8 cellular contexts compared by ENCODE assay signal in genomic region chr6:33080127-33081089, GRCh38. TPM values are rescaled to one million over a fixed set of nuclear protein-coding genes. Genes with fewer than 3 reads are reported as not detected.
DNase-seq lines count a peak whose midpoint lies in the region; ATAC-seq, FAIRE-seq and TF ChIP-seq lines count a peak whose summit lies in the region.

No MANE protein-coding gene starts in this region.

- H3K4me1 ChIP-seq in GM12878 (ENCODE audit: control insufficient read depth, insufficient read depth, low read length): peaks cover 21% of the 10 kb centered on the region

- H3K36me3 ChIP-seq in GM12878 (ENCODE audit: control insufficient read depth in 2 of 2, insufficient read depth in 2 of 2, low read length in 1 of 2): peaks cover 10 to 22% of the 10 kb centered on the region in 2 experiments; a peak in 3 of 4 replicates

- SMC1A ChIA-PET in GM12878 (lab: Charles Lee; ENCODE audit: uncharacterized antibody, unreplicated experiment): interaction anchor here (0.6 to 7.7 kb wide), 7 partner anchors 10 to 69 kb away, joined by 3 to 177 read pairs (median 8); no protein-coding TSS in a partner anchor

- H3K9ac ChIP-seq in GM12878 (ENCODE audit: control insufficient read depth, insufficient read depth, low read length): peak overlapping the region; percentile 65

- BruUV-seq in GM12878 (replicated peaks; lab: Mats Ljungman, UMichigan): no TSS peak

- H3K9me3 ChIP-seq in GM12878 (replicated peaks; ENCODE audit: control insufficient read depth, insufficient read depth, low read length): no peaks in the 10 kb centered on the region

- in situ Hi-C loops in GM12878 (cut with MboI): loop anchor here (5.0 kb wide), 1 partner anchor 63 kb away; no protein-coding TSS in a partner anchor

- peak; percentile 84 for TF ChIP-seq POLR2A in GM12878 (IDR thresholded peaks at IDR 0.05; ENCODE audit: low read depth, low read length)

- intact Hi-C loops in GM12878 (cut with micrococcal nuclease; ENCODE audit: unreplicated experiment): loop anchor here (10.0 kb wide), 1 partner anchor 196 kb away; no protein-coding TSS in a partner anchor

- CTCF ChIA-PET in HEK293T (lab: Yijun Ruan, JAX): interaction anchor here (0.6 to 1.4 kb wide), 2 partner anchors 11 to 1106 kb away, joined by 4 to 7 read pairs; no protein-coding TSS in a partner anchor
- CTCF ChIA-PET in GM12878 (lab: Yijun Ruan, JAX): interaction anchor here (1.0 to 14.2 kb wide), 6 partner anchors 10 to 65 kb away, joined by 3 to 281 read pairs (median 10); no protein-coding TSS in a partner anchor

- peak overlapping the region; percentile 53 for H3K27ac ChIP-seq in GM12878 (ENCODE audit: control insufficient read depth, insufficient read depth)

- ATAC-seq in GM12878 (no peak), HG03354 (IDR thresholded peaks at IDR 0.05; ENCODE audit: poor library complexity, severe bottlenecking, unreplicated experiment) (no peak), HG02798 (IDR thresholded peaks at IDR 0.05; ENCODE audit: poor library complexity, unreplicated experiment) (no peak)

- 91% methylated on average over 49 of the region's 49 CpGs for WGBS in GM12878 (ENCODE audit: insufficient coverage, insufficient replicate concordance, low lambda C conversion rate, missing lambda C conversion rate)

- peaks cover 62% of the 10 kb centered on the region for H3K79me2 ChIP-seq in GM12878 (ENCODE audit: control insufficient read depth, insufficient read depth, low read length)

- no peak for TF ChIP-seq RAD21 in GM12878 (IDR thresholded peaks at IDR 0.05; ENCODE audit: insufficient read depth, low read depth, low read length)

- no peak for TF ChIP-seq EP300 in GM12878 (IDR thresholded peaks at IDR 0.05; ENCODE audit: borderline replicate concordance in 1 of 2, control insufficient read depth in 1 of 2, low read depth in 2 of 2, low read length in 2 of 2)

- no peak overlapping the region for H2AFZ ChIP-seq in GM12878 (ENCODE audit: control insufficient read depth, low read depth, low read length)

- H3K27me3 ChIP-seq in GM12878 (replicated peaks in 1 of 2; ENCODE audit: control insufficient read depth in 2 of 2, insufficient read depth in 2 of 2, low read length in 1 of 2): no peaks in the 10 kb centered on the region

- no peak for FAIRE-seq in GM12878 (lab: Jason Lieb, UNC)

- H3K4me2 ChIP-seq in GM12878 (ENCODE audit: control insufficient read depth, insufficient read depth): peak overlapping the region; percentile 60

- peak overlapping the region; percentile 53 for H3K4me3 ChIP-seq in GM12878
- peak overlapping the region; percentile 61 for H3K4me3 ChIP-seq in iPS-11a (ENCODE audit: low read depth, low read length)

- RAD21 ChIA-PET in GM12878 (lab: Charles Lee; ENCODE audit: unreplicated experiment): interaction anchor here (1.1 to 6.8 kb wide), 3 partner anchors 51 to 69 kb away, joined by 3 to 108 read pairs (median 3); no protein-coding TSS in a partner anchor

- no peaks in the 10 kb centered on the region for H4K20me1 ChIP-seq in GM12878 (ENCODE audit: control insufficient read depth, insufficient read depth)

- no peak for DNase-seq in HEK293T (ENCODE audit: extremely low spot score)
- DNase-seq in GM12878 (ENCODE audit: low read depth, low spot score): no peak
- peak; percentile 85 for DNase-seq in retina
- no peak for DNase-seq in germinal center (ENCODE audit: low spot score)
- no peak for DNase-seq in HUDEP-2 (lab: John Stamatoyannopoulos, UW; ENCODE audit: unreplicated experiment in 76 of 76)

- POLR2A ChIA-PET in HEK293T (lab: Yijun Ruan, JAX): interaction anchor here (0.7 to 1.6 kb wide), 3 partner anchors 10 to 109 kb away, joined by 3 to 6 read pairs (median 3); no protein-coding TSS in a partner anchor
- POLR2A ChIA-PET in GM12878 (lab: Charles Lee): interaction anchor here (1.1 to 6.7 kb wide), 8 partner anchors 10 to 80 kb away, joined by 3 to 56 read pairs (median 5); no protein-coding TSS in a partner anchor

- no peak for TF ChIP-seq CTCF in GM12878 (IDR thresholded peaks at IDR 0.05 in 2 of 3, conservative IDR thresholded peaks at IDR 0.05 in 1 of 3; ENCODE audit: control insufficient read depth in 2 of 3, extremely low read depth in 1 of 3, insufficient read depth in 1 of 3, low read depth in 3 of 3, low read length in 3 of 3)

TF ChIP-seq in HEK293T, 16 proteins besides CTCF, POLR2A, EP300 and RAD21:
- TF ChIP-seq SP1 (IDR thresholded peaks at IDR 0.05) (no peak), ARNT (IDR thresholded peaks at IDR 0.05) (no peak), PKNOX1 (IDR thresholded peaks at IDR 0.05) (0 out of 2 replicates have a peak, but pooled peaks have one; percentile 2)

TF ChIP-seq in GM12878, 131 proteins besides CTCF, POLR2A, EP300 and RAD21 (continues in another document):
- TF ChIP-seq ZNF274 (IDR thresholded peaks at IDR 0.05; ENCODE audit: insufficient read depth, insufficient read length) (no peak), NKRF (conservative IDR thresholded peaks at IDR 0.05) (no peak), ATF7 (IDR thresholded peaks at IDR 0.05; ENCODE audit: low read depth) (no peak), HCFC1 (IDR thresholded peaks at IDR 0.05; ENCODE audit: low read length) (no peak), KAT2A (conservative IDR thresholded peaks at IDR 0.05; ENCODE audit: control insufficient read depth, low read depth, low read length) (no peak), CREB1 (IDR thresholded peaks at IDR 0.05; ENCODE audit: low read depth) (peak; percentile 18; the same call in 1 of the 2 replicates), CREM (IDR thresholded peaks at IDR 0.05; ENCODE audit: low read depth) (0 out of 2 replicates have a peak, but pooled peaks have one; percentile 5), ATF2 (IDR thresholded peaks at IDR 0.05; ENCODE audit: low read length) (0 out of 2 replicates have a peak, but pooled peaks have one; percentile 29)

RNA-seq across cellular contexts. Expression of gene HLA-DPB1, which starts 4.6 kb away (rescaled TPM):
- total RNA-seq in GM12878 (2013; cell fraction: nucleolus; rRNA removed): 134 and 137 TPM in 2 replicates
- 395 and 404 TPM in 2 replicates for total RNA-seq in GM12878 (2014; rRNA removed)
- 285 and 287 TPM in 2 replicates for total RNA-seq in GM12878 (2014; rRNA removed; fragmentation: Illumina TruSeq; extraction: Trizol)
- 481 and 486 TPM in 2 replicates for total RNA-seq in GM12878 (2021)
- polyA plus RNA-seq in GM12878 (2011; ENCODE audit: low read depth): 254 TPM
- 292 and 430 TPM in 2 replicates for polyA plus RNA-seq in GM12878 (2011; rRNA removed)
- 502 and 678 TPM in 2 replicates for polyA plus RNA-seq in GM12878 (2011; cell fraction: cytosol; rRNA removed)
- 323 and 407 TPM in 2 replicates for polyA plus RNA-seq in GM12878 (2011; cell fraction: nucleus; rRNA removed)
- polyA plus RNA-seq in GM12878 (2012): 456 and 490 TPM in 2 replicates
- 226 and 305 TPM in 2 replicates for polyA plus RNA-seq in GM12878 (2014; fragmentation: Illumina TruSeq; extraction: Trizol)
- 100 to 1,000 TPM; 101 to 177 TPM for polyA plus RNA-seq in GM12878 (2014; fragmentation: Nextera tagmentation; extraction: Ambion mirVana)
- 675 and 740 TPM in 2 replicates for polyA plus RNA-seq in GM12878 (2014; rRNA removed)
- 100 to 1,000 TPM; 346 to 359 TPM for polyA plus RNA-seq in GM12878 (2016; fragmentation: Nextera tagmentation; extraction: Ambion mirVana)
- 225 and 371 TPM in 2 replicates for polyA minus RNA-seq in GM12878 (2011; rRNA and poly(A)+ RNA removed)
- polyA minus RNA-seq in GM12878 (2011; cell fraction: cytosol; rRNA and poly(A)+ RNA removed): 92.2 and 105 TPM in 2 replicates
- polyA minus RNA-seq in GM12878 (2011; cell fraction: nucleus; rRNA and poly(A)+ RNA removed): 45.3 and 62.7 TPM in 2 replicates

RNA-seq across cellular contexts. Expression of gene HLA-DPA1, which starts 7.0 kb away (rescaled TPM):
- total RNA-seq in GM12878 (2013; cell fraction: nucleolus; rRNA removed): 426 and 443 TPM in 2 replicates
- total RNA-seq in GM12878 (2014; rRNA removed): 1,084 and 1,097 TPM in 2 replicates
- 990 and 1,018 TPM in 2 replicates for total RNA-seq in GM12878 (2014; rRNA removed; fragmentation: Illumina TruSeq; extraction: Trizol)
- total RNA-seq in GM12878 (2021): 707 and 749 TPM in 2 replicates
- polyA plus RNA-seq in GM12878 (2011; ENCODE audit: low read depth): 802 TPM
- 1,074 and 1,640 TPM in 2 replicates for polyA plus RNA-seq in GM12878 (2011; rRNA removed)
- 1,290 and 1,476 TPM in 2 replicates for polyA plus RNA-seq in GM12878 (2011; cell fraction: cytosol; rRNA removed)
- 450 and 715 TPM in 2 replicates for polyA plus RNA-seq in GM12878 (2011; cell fraction: nucleus; rRNA removed)
- polyA plus RNA-seq in GM12878 (2012): 953 and 1,333 TPM in 2 replicates
- 1,388 and 1,535 TPM in 2 replicates for polyA plus RNA-seq in GM12878 (2014; fragmentation: Illumina TruSeq; extraction: Trizol)
- 100 to 1,000 TPM; 508 to 665 TPM for polyA plus RNA-seq in GM12878 (2014; fragmentation: Nextera tagmentation; extraction: Ambion mirVana)
- polyA plus RNA-seq in GM12878 (2014; rRNA removed): 952 and 1,003 TPM in 2 replicates
- 100 to 1,000 TPM; 640 to 684 TPM for polyA plus RNA-seq in GM12878 (2016; fragmentation: Nextera tagmentation; extraction: Ambion mirVana)
- polyA minus RNA-seq in GM12878 (2011; rRNA and poly(A)+ RNA removed): 630 and 837 TPM in 2 replicates
- polyA minus RNA-seq in GM12878 (2011; cell fraction: cytosol; rRNA and poly(A)+ RNA removed): 250 and 316 TPM in 2 replicates
- polyA minus RNA-seq in GM12878 (2011; cell fraction: nucleus; rRNA and poly(A)+ RNA removed): 116 and 131 TPM in 2 replicates
